9 cellular contexts compared by ENCODE assay signal in genomic region chr16:17026600-17027242, GRCh38.
DNase-seq lines count a peak whose midpoint lies in the region; ATAC-seq and TF ChIP-seq lines count a peak whose summit lies in the region.
"Had no signal": no experiment of that assay in that cellular context is flagged by ENCODE, and none has a peak within 500 bp of the region (broad histone marks: within the 10 kb centered on the region; RNA-seq: fewer than 3 reads in every experiment).

No MANE protein-coding gene starts in this region.

- ATAC-seq in GM18909 (IDR thresholded peaks at IDR 0.05; ENCODE audit: poor library complexity, unreplicated experiment) (peak; percentile 81), HG02610 (IDR thresholded peaks at IDR 0.05; ENCODE audit: unreplicated experiment) (peak; percentile 82)

- H3K4me1 ChIP-seq in Peyer's patch, result peaks cover 0 to 11% (median 0%) of the 10 kb centered on the region in 4 donors
- H3K4me1 ChIP-seq in A673 (ENCODE audit: insufficient read depth, low read length, poor library complexity, severe bottlenecking), result no peaks in the 10 kb centered on the region
- no peaks in the 10 kb centered on the region for H3K4me1 ChIP-seq in vagina

- TF ChIP-seq CTCF in Peyer's patch (IDR thresholded peaks at IDR 0.05) (no peak), A673 (conservative IDR thresholded peaks at IDR 0.05; ENCODE audit: low read depth, low read length) (no peak), vagina (IDR thresholded peaks at IDR 0.05) (no peak)

- no peaks in the 10 kb centered on the region for H3K27me3 ChIP-seq in Peyer's patch
- H3K27me3 ChIP-seq in A673 (replicated peaks; ENCODE audit: insufficient read depth, low read depth, low read length, poor library complexity), result no peaks in the 10 kb centered on the region
- no peaks in the 10 kb centered on the region for H3K27me3 ChIP-seq in vagina

- H3K36me3 ChIP-seq in Peyer's patch (no peaks in the 10 kb centered on the region), A673 (ENCODE audit: insufficient read depth, low read length, poor library complexity, severe bottlenecking) (no peaks in the 10 kb centered on the region), vagina (no peaks in the 10 kb centered on the region)

- peak overlapping the region in 2 of 4 donors; percentile 6 to 50 for H3K27ac ChIP-seq in Peyer's patch
- H3K27ac ChIP-seq in A673 (ENCODE audit: low read depth, low read length, poor library complexity, severe bottlenecking), result no peak overlapping the region
- no peak overlapping the region for H3K27ac ChIP-seq in vagina

- TF ChIP-seq POLR2A in Peyer's patch (IDR thresholded peaks at IDR 0.05) (no peak), vagina (IDR thresholded peaks at IDR 0.05) (no peak)

- intact Hi-C loops in A673 (cut with micrococcal nuclease; ENCODE audit: unreplicated experiment), result no loop called here
- intact Hi-C loops in vagina (cut with DNase I), result no loop called here

- no TSS peak for BruUV-seq in A673 (replicated peaks; lab: Mats Ljungman, UMichigan)

- DNase-seq in Peyer's patch, result peak in 2 of 3 donors; percentile 54 to 73
- DNase-seq in stimulated activated CD4-positive, alpha-beta T cell treated with anti-CD3 and anti-CD28 coated beads, TNF-alpha, amount 100 ng/mL, for 24 hours (ENCODE audit: low read depth in 3 of 3), result peak in 2 of 3 experiments; percentile 7 to 20
- DNase-seq in inferior parietal cortex (ENCODE audit: extremely low spot score), result no peak
- no peak for DNase-seq in A673 (ENCODE audit: low spot score)
- DNase-seq in NCI-H187 (lab: John Stamatoyannopoulos, UW), result no peak
- DNase-seq in vagina (ENCODE audit: extremely low spot score in 2 of 2), result no peak
- DNase-seq: HCEC 1CT had no signal

- no peak overlapping the region for H3K4me3 ChIP-seq in Peyer's patch
- H3K4me3 ChIP-seq in A673 (ENCODE audit: low read depth, low read length, poor library complexity, severe bottlenecking), result no peak overlapping the region
- no peak overlapping the region for H3K4me3 ChIP-seq in vagina

- CTCF ChIA-PET in A673 (lab: Charles Lee), result no interaction called here

- POLR2A ChIA-PET in A673 (lab: Charles Lee; ENCODE audit: low non-redundant PET), result no interaction called here

- no peaks in the 10 kb centered on the region for H3K9me3 ChIP-seq in Peyer's patch
- peaks cover 15% of the 10 kb centered on the region for H3K9me3 ChIP-seq in A673 (ENCODE audit: low read depth, low read length, poor library complexity, severe bottlenecking)
- H3K9me3 ChIP-seq in vagina, result no peaks in the 10 kb centered on the region

Comparison
In these comparisons a context has a peak if more than half of its experiments do, and no peak if none do; other contexts are left out.
1. DNase-seq: peak in Peyer's patch (2 of 3) and stimulated activated CD4-positive, alpha-beta T cell treated with anti-CD3 and anti-CD28 coated beads, TNF-alpha, amount 100 ng/mL, for 24 hours (2 of 3); none in inferior parietal cortex (single experiment), A673 (single experiment), NCI-H187 (0 of 2) and vagina (0 of 2).